22 cellular contexts compared by ENCODE assay signal in the genomic region with DNA sequence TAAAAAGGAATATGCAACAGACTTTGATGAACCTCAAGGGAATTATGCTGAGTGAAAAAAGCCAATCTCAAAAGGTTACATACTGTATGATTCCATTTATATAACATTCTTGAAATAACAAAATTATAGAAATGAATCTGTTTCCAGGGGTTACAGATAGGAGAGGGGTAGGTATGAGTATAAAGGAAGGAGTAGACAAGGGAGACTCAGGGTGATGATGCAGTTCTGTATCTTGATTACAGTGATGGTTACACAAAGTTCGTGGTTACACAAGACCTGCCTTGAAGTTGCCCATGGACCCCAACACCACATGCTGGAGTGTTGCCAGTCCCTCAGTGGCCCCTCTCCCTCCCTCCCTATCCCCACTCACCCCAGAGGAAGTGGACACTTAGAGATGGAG. TPM values are rescaled to one million over a fixed set of nuclear protein-coding genes. Genes with fewer than 3 reads are reported as not detected.
A peak's percentile ranks its signal among the peaks of the same experiment; 100 is the strongest.
DNase-seq lines count a peak whose midpoint lies in the region; ATAC-seq and TF ChIP-seq lines count a peak whose summit lies in the region.
"Had no signal": no experiment of that assay in that cellular context is flagged by ENCODE, and none has a peak within 500 bp of the region (broad histone marks: within the 10 kb centered on the region; RNA-seq: fewer than 3 reads in every experiment).

No MANE protein-coding gene starts in this region.

- H3K36me3 ChIP-seq in right atrium auricular region = no peaks in the 10 kb centered on the region
- H3K36me3 ChIP-seq: BLaER1 treated with 17β-estradiol and CSF1 and Interleukin-3, amounts not matched to agents 10 nM and 100 nM had no signal

- no peak overlapping the region for H3K4me3 ChIP-seq in right atrium auricular region
- H3K4me3 ChIP-seq: BLaER1 treated with 17β-estradiol and CSF1 and Interleukin-3, amounts not matched to agents 10 nM and 100 nM; GM23338 had no signal

- no peaks in the 10 kb centered on the region for H3K4me1 Mint-ChIP-seq in activated CD4-positive, alpha-beta T cell treated with anti-CD3 and anti-CD28 coated beads for 36 hours
- H3K4me1 Mint-ChIP-seq in activated T-helper 17 cell treated with anti-CD3 and anti-CD28 coated beads, Interleukin-2, amount 50 U/mL, for 72 hours = no peaks in the 10 kb centered on the region
- H3K4me1 Mint-ChIP-seq in stimulated activated effector memory CD8-positive, alpha-beta T cell treated with anti-CD3 and anti-CD28 coated beads, Interleukin-12 subunit alpha, Interleukin-12 subunit beta, amount 100 ng/mL, for 72 hours = no peaks in the 10 kb centered on the region
- H3K4me1 Mint-ChIP-seq in activated CD8-positive, alpha-beta T cell treated with anti-CD3 and anti-CD28 coated beads for 36 hours (ENCODE audit: low read depth) = no peaks in the 10 kb centered on the region
- H3K4me1 Mint-ChIP-seq in immature natural killer cell = peaks cover 0 to 2% of the 10 kb centered on the region in 2 donors
- H3K4me1 Mint-ChIP-seq: B cell; CD14-positive monocyte; CD4-positive, alpha-beta memory T cell; GM23338; H9 had no signal

- no peaks in the 10 kb centered on the region for H3K27me3 ChIP-seq in right atrium auricular region
- H3K27me3 ChIP-seq: BLaER1 treated with 17β-estradiol and CSF1 and Interleukin-3, amounts not matched to agents 10 nM and 100 nM had no signal

- H3K9me3 Mint-ChIP-seq in activated CD4-positive, alpha-beta T cell treated with anti-CD3 and anti-CD28 coated beads for 36 hours (ENCODE audit: low read depth) = no peaks in the 10 kb centered on the region
- no peaks in the 10 kb centered on the region for H3K9me3 Mint-ChIP-seq in activated T-helper 17 cell treated with anti-CD3 and anti-CD28 coated beads, Interleukin-2, amount 50 U/mL, for 72 hours
- no peaks in the 10 kb centered on the region for H3K9me3 Mint-ChIP-seq in stimulated activated effector memory CD8-positive, alpha-beta T cell treated with anti-CD3 and anti-CD28 coated beads, Interleukin-12 subunit alpha, Interleukin-12 subunit beta, amount 100 ng/mL, for 72 hours
- H3K9me3 Mint-ChIP-seq in activated CD8-positive, alpha-beta T cell treated with anti-CD3 and anti-CD28 coated beads for 36 hours = peaks cover 5% of the 10 kb centered on the region
- peaks cover 0 to 5% (median 3%) of the 10 kb centered on the region in 6 donors for H3K9me3 Mint-ChIP-seq in immature natural killer cell
- H3K9me3 Mint-ChIP-seq: CD14-positive monocyte had no signal

- H3K27me3 Mint-ChIP-seq in activated CD4-positive, alpha-beta T cell treated with anti-CD3 and anti-CD28 coated beads for 36 hours = peaks cover 13% of the 10 kb centered on the region
- peaks cover 6% of the 10 kb centered on the region for H3K27me3 Mint-ChIP-seq in activated T-helper 17 cell treated with anti-CD3 and anti-CD28 coated beads, Interleukin-2, amount 50 U/mL, for 72 hours
- H3K27me3 Mint-ChIP-seq in activated CD8-positive, alpha-beta T cell treated with anti-CD3 and anti-CD28 coated beads for 36 hours = peaks cover 5% of the 10 kb centered on the region
- peaks cover 16 to 21% (median 19%) of the 10 kb centered on the region in 3 donors for H3K27me3 Mint-ChIP-seq in immature natural killer cell (ENCODE audit: low read depth in 3 of 3)
- H3K27me3 Mint-ChIP-seq: B cell had no signal

- H3K9me3 ChIP-seq in right atrium auricular region = peaks cover 0 to 9% of the 10 kb centered on the region in 2 donors

- H3K36me3 Mint-ChIP-seq in activated CD4-positive, alpha-beta T cell treated with anti-CD3 and anti-CD28 coated beads for 36 hours (ENCODE audit: low read depth) = no peaks in the 10 kb centered on the region
- no peaks in the 10 kb centered on the region for H3K36me3 Mint-ChIP-seq in activated T-helper 17 cell treated with anti-CD3 and anti-CD28 coated beads, Interleukin-2, amount 50 U/mL, for 72 hours (ENCODE audit: low read depth)
- no peaks in the 10 kb centered on the region for H3K36me3 Mint-ChIP-seq in stimulated activated effector memory CD8-positive, alpha-beta T cell treated with anti-CD3 and anti-CD28 coated beads, Interleukin-12 subunit alpha, Interleukin-12 subunit beta, amount 100 ng/mL, for 72 hours
- H3K36me3 Mint-ChIP-seq in activated CD8-positive, alpha-beta T cell treated with anti-CD3 and anti-CD28 coated beads for 36 hours (ENCODE audit: low read depth) = no peaks in the 10 kb centered on the region
- H3K36me3 Mint-ChIP-seq in immature natural killer cell = no peaks in the 10 kb centered on the region
- H3K36me3 Mint-ChIP-seq: CD14-positive monocyte; CD4-positive, alpha-beta memory T cell had no signal

- intact Hi-C loops in activated CD4-positive, alpha-beta T cell treated with anti-CD3 and anti-CD28 coated beads for 36 hours (cut with DNase I, micrococcal nuclease) = no loop called here
- intact Hi-C loops in activated CD8-positive, alpha-beta T cell treated with anti-CD3 and anti-CD28 coated beads for 36 hours (cut with micrococcal nuclease) = no loop called here

- no peak overlapping the region for H3K4me3 Mint-ChIP-seq in activated CD4-positive, alpha-beta T cell treated with anti-CD3 and anti-CD28 coated beads for 36 hours
- no peak overlapping the region for H3K4me3 Mint-ChIP-seq in activated T-helper 17 cell treated with anti-CD3 and anti-CD28 coated beads, Interleukin-2, amount 50 U/mL, for 72 hours
- no peak overlapping the region for H3K4me3 Mint-ChIP-seq in stimulated activated effector memory CD8-positive, alpha-beta T cell treated with anti-CD3 and anti-CD28 coated beads, Interleukin-12 subunit alpha, Interleukin-12 subunit beta, amount 100 ng/mL, for 72 hours
- H3K4me3 Mint-ChIP-seq in activated CD8-positive, alpha-beta T cell treated with anti-CD3 and anti-CD28 coated beads for 36 hours = no peak overlapping the region
- no peak overlapping the region for H3K4me3 Mint-ChIP-seq in immature natural killer cell
- H3K4me3 Mint-ChIP-seq: B cell; CD14-positive monocyte; CD4-positive, alpha-beta memory T cell; GM23338; H9; HFFc6 had no signal

- DNase-seq in activated CD4-positive, alpha-beta T cell treated with anti-CD3 and anti-CD28 coated beads for 36 hours = no peak
- no peak for DNase-seq in activated CD4-positive, alpha-beta T cell treated with anti-CD3 and anti-CD28 coated beads for 48 hours
- DNase-seq in stimulated activated effector memory CD8-positive, alpha-beta T cell treated with anti-CD3 and anti-CD28 coated beads, Interleukin-12 subunit alpha, Interleukin-12 subunit beta, amount 100 ng/mL, for 72 hours (ENCODE audit: low spot score in 2 of 2) = no peak
- DNase-seq in stimulated activated naive CD8-positive, alpha-beta T cell treated with anti-CD3 and anti-CD28 coated beads, Interleukin-15, Interleukin-2, amounts not matched to agents 100 U/mL and 50 U/mL, for 24 hours = no peak
- no peak for DNase-seq in activated CD8-positive, alpha-beta T cell treated with anti-CD3 and anti-CD28 coated beads for 36 hours
- DNase-seq in right atrium auricular region (ENCODE audit: low spot score) (no peak), immature natural killer cell (no peak)
- DNase-seq: Calu3; CD4-positive, alpha-beta memory T cell; COR-L47; DMS53; DMS79 treated with DMSO at 0.1 percent for 48 hours; GF-D8; H9; HFFc6 had no signal

- ATAC-seq in activated CD4-positive, alpha-beta T cell treated with anti-CD3 and anti-CD28 coated beads for 36 hours = peak; percentile 49
- peak; percentile 51 for ATAC-seq in activated T-helper 17 cell treated with anti-CD3 and anti-CD28 coated beads, Interleukin-2, amount 50 U/mL, for 72 hours (replicated peaks)
- peak; percentile 62 for ATAC-seq in stimulated activated effector memory CD8-positive, alpha-beta T cell treated with anti-CD3 and anti-CD28 coated beads, Interleukin-12 subunit alpha, Interleukin-12 subunit beta, amount 100 ng/mL, for 72 hours
- peak; percentile 32 for ATAC-seq in stimulated activated naive CD8-positive, alpha-beta T cell treated with anti-CD3 and anti-CD28 coated beads, Interleukin-15, Interleukin-2, amounts not matched to agents 100 U/mL and 50 U/mL, for 24 hours
- ATAC-seq in activated CD8-positive, alpha-beta T cell treated with anti-CD3 and anti-CD28 coated beads for 36 hours = no peak
- ATAC-seq: GM23338, HCT116 had no signal

- CTCF ChIA-PET in activated CD4-positive, alpha-beta T cell treated with anti-CD3 and anti-CD28 coated beads for 36 hours (lab: Charles Lee) = no interaction called here
- CTCF ChIA-PET in activated CD8-positive, alpha-beta T cell treated with anti-CD3 and anti-CD28 coated beads for 36 hours (lab: Charles Lee) = no interaction called here

- H3K27ac ChIP-seq in right atrium auricular region = no peak overlapping the region
- H3K27ac ChIP-seq: 22Rv1; BLaER1 treated with 17β-estradiol and CSF1 and Interleukin-3, amounts not matched to agents 10 nM and 100 nM had no signal

- TF ChIP-seq CTCF in activated CD8-positive, alpha-beta T cell treated with anti-CD3 and anti-CD28 coated beads for 36 hours (IDR thresholded peaks at IDR 0.05) = no peak
- no peak for TF ChIP-seq CTCF in right atrium auricular region (IDR thresholded peaks at IDR 0.05)

- POLR2A ChIA-PET in activated CD4-positive, alpha-beta T cell treated with anti-CD3 and anti-CD28 coated beads for 36 hours (lab: Charles Lee) = no interaction called here
- POLR2A ChIA-PET in activated CD8-positive, alpha-beta T cell treated with anti-CD3 and anti-CD28 coated beads for 36 hours (lab: Charles Lee) = no interaction called here

- H3K27ac Mint-ChIP-seq in activated CD4-positive, alpha-beta T cell treated with anti-CD3 and anti-CD28 coated beads for 36 hours = no peak overlapping the region
- H3K27ac Mint-ChIP-seq in activated T-helper 17 cell treated with anti-CD3 and anti-CD28 coated beads, Interleukin-2, amount 50 U/mL, for 72 hours = no peak overlapping the region
- H3K27ac Mint-ChIP-seq in stimulated activated effector memory CD8-positive, alpha-beta T cell treated with anti-CD3 and anti-CD28 coated beads, Interleukin-12 subunit alpha, Interleukin-12 subunit beta, amount 100 ng/mL, for 72 hours = no peak overlapping the region
- H3K27ac Mint-ChIP-seq in activated CD8-positive, alpha-beta T cell treated with anti-CD3 and anti-CD28 coated beads for 36 hours = no peak overlapping the region
- no peak overlapping the region for H3K27ac Mint-ChIP-seq in immature natural killer cell
- H3K27ac Mint-ChIP-seq: B cell; CD14-positive monocyte; CD4-positive, alpha-beta memory T cell; GM23338; H9; HFFc6 had no signal

- H3K4me1 ChIP-seq in right atrium auricular region = no peaks in the 10 kb centered on the region
- H3K4me1 ChIP-seq: BLaER1 treated with 17β-estradiol and CSF1 and Interleukin-3, amounts not matched to agents 10 nM and 100 nM had no signal

RNA-seq across cellular contexts. Expression of a gene that starts 20.3 kb away (rescaled TPM):
- 1 to 10 TPM in 1 of 2 experiments, under 1 TPM in 1; 0.55 to 1.4 TPM for total RNA-seq in activated CD4-positive, alpha-beta T cell treated with anti-CD3 and anti-CD28 coated beads for 36 hours
- total RNA-seq in activated T-helper 17 cell treated with anti-CD3 and anti-CD28 coated beads, Interleukin-2, amount 50 U/mL, for 72 hours = 1 to 10 TPM in 1 of 2 donors, under 1 TPM in 1; 0.40 to 1.0 TPM
- 1 to 10 TPM; 1.3 to 3.6 TPM for total RNA-seq in activated CD8-positive, alpha-beta T cell treated with anti-CD3 and anti-CD28 coated beads for 36 hours
- 10 to 100 TPM; 16.4 to 23.0 TPM for total RNA-seq in right atrium auricular region
- not detected for polyA plus RNA-seq in immature natural killer cell
- total RNA-seq: CD4-positive, alpha-beta memory T cell had no signal
- polyA plus RNA-seq: CD14-positive monocyte; CD4-positive, alpha-beta memory T cell had no signal
